In the genomic region with DNA sequence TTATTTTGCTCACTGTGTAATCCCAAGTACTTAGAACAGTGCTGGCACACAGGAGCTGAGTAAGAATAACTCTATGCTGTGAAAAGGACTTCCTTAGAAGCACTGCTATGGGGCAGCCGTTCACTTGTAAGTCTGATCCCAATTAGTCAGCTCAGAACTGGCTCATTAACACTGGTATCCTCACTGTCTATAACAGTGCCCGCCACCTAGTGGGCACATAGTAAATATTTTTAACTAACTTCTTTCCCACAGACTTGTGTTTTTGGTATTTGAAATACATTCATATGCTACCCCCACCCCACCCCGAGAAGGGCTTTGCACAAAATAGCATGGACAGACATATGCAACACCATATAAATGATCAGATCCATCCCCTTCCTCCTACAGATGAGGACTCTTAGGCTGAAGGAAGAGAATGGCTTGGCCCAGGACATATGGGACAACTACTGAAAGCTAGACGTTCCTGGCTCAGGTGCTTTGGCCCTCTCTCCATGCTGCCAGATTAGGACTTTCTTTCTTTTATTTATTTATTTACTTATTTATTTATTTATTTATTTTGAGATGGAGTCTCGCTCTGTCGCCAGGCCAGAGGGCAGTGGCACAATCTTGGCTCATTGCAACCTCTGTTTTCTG, we compare ENCODE assay signal across 8 cellular contexts. TPM values are rescaled to one million over a fixed set of nuclear protein-coding genes. Genes with fewer than 3 reads are reported as not detected.
A peak's percentile ranks its signal among the peaks of the same experiment; 100 is the strongest.
DNase-seq lines count a peak whose midpoint lies in the region; ATAC-seq, FAIRE-seq and TF ChIP-seq lines count a peak whose summit lies in the region.

No MANE protein-coding gene starts in this region.

- no peak overlapping the region for H3K4me3 Mint-ChIP-seq in natural killer cell

- H3K9me3 Mint-ChIP-seq in natural killer cell, result no peaks in the 10 kb centered on the region

- no peaks in the 10 kb centered on the region for H3K27me3 ChIP-seq in esophagus muscularis mucosa

- no peak for TF ChIP-seq EP300 in esophagus muscularis mucosa (IDR thresholded peaks at IDR 0.05)

- WGBS in esophagus muscularis mucosa, result 54% methylated on average over 6 of the region's 6 CpGs

- H3K4me1 Mint-ChIP-seq in natural killer cell, result no peaks in the 10 kb centered on the region

- H3K4me1 ChIP-seq in esophagus muscularis mucosa, result peaks cover 0 to 43% (median 40%) of the 10 kb centered on the region in 4 donors

- H3K27ac Mint-ChIP-seq in natural killer cell, result no peak overlapping the region

- TF ChIP-seq CTCF in AG09319 (IDR thresholded peaks at IDR 0.05; ENCODE audit: low read depth, low read length), result peak; percentile 54
- peak; percentile 46 to 68 (median 55) for TF ChIP-seq CTCF in esophagus muscularis mucosa (IDR thresholded peaks at IDR 0.05)
- peak; percentile 56 for TF ChIP-seq CTCF in natural killer cell (IDR thresholded peaks at IDR 0.05)

- intact Hi-C loops in esophagus muscularis mucosa (cut with DNase I) (loop anchor here (2.0 to 10.0 kb wide), 2 partner anchors 121 to 237 kb away; no protein-coding TSS in a partner anchor), natural killer cell (cut with micrococcal nuclease) (loop anchor here (1.0 kb wide), 1 partner anchor 236 kb away; no protein-coding TSS in a partner anchor)

- H3K27ac ChIP-seq in esophagus muscularis mucosa (replicated peaks in 1 of 4), result peak overlapping the region; percentile 32 to 43 (median 38)

- no peak for FAIRE-seq in urothelium cell line (lab: Jason Lieb, UNC)

- no peaks in the 10 kb centered on the region for H3K36me3 Mint-ChIP-seq in natural killer cell

- ATAC-seq in GM18520 (IDR thresholded peaks at IDR 0.05; ENCODE audit: unreplicated experiment), result peak; percentile 23
- ATAC-seq in HG03108 (IDR thresholded peaks at IDR 0.05; ENCODE audit: unreplicated experiment), result peak; percentile 33
- ATAC-seq in natural killer cell, result peak; percentile 57 to 75 (median 66)

- H3K36me3 ChIP-seq in esophagus muscularis mucosa, result peaks cover 10 to 100% (median 49%) of the 10 kb centered on the region in 4 donors

- TF ChIP-seq POLR2A in esophagus muscularis mucosa (IDR thresholded peaks at IDR 0.05; ENCODE audit: low read depth), result no peak

- H3K27me3 Mint-ChIP-seq in natural killer cell (ENCODE audit: low read depth in 2 of 2), result no peaks in the 10 kb centered on the region

- H3K9me3 ChIP-seq in esophagus muscularis mucosa, result no peaks in the 10 kb centered on the region

- no peak overlapping the region for H3K4me3 ChIP-seq in esophagus muscularis mucosa

- DNase-seq in AG09319 (ENCODE audit: extremely low read depth, low read depth), result peak; percentile 10
- DNase-seq in NCI-H345 treated with DMSO at 0.1 percent for 48 hours (lab: John Stamatoyannopoulos, UW; ENCODE audit: unreplicated experiment), result peak; percentile 42
- DNase-seq in activated CD4-positive, alpha-beta T cell treated with anti-CD3 and anti-CD28 coated beads, Interleukin-2, amount 50 U/mL, for 4 hours, result peak; percentile 7 to 11
- no peak for DNase-seq in esophagus muscularis mucosa (ENCODE audit: extremely low spot score)
- no peak for DNase-seq in natural killer cell
- peak; percentile 20 for DNase-seq in urothelium cell line (ENCODE audit: low spot score)

RNA-seq across cellular contexts. Expression of gene DST, which starts 47.1 kb away (rescaled TPM):
- 100 to 1,000 TPM; 410 to 588 (median 521) TPM for total RNA-seq in esophagus muscularis mucosa
- 10 to 100 TPM in 1 of 3 donors, 1 to 10 TPM in 2; 5.6 to 14.7 (median 8.9) TPM for total RNA-seq in natural killer cell

Comparison
In these comparisons a context has a peak if more than half of its experiments do, and no peak if none do; other contexts are left out.
1. DNase-seq: peak in AG09319 (single experiment), NCI-H345 treated with DMSO at 0.1 percent for 48 hours (single experiment), activated CD4-positive, alpha-beta T cell treated with anti-CD3 and anti-CD28 coated beads, Interleukin-2, amount 50 U/mL, for 4 hours (2 of 2) and urothelium cell line (single experiment); none in esophagus muscularis mucosa (single experiment) and natural killer cell (single experiment).
2. RNA of gene DST, which starts 47.1 kb away (total RNA-seq): 410 to 588 TPM in esophagus muscularis mucosa; 5.6 to 14.7 TPM in natural killer cell; every median in the first group is over 10 times any median in the second.
3. Peak in every context shown above with its lines, with median percentiles within 50 percentile points of each other: CTCF ChIP-seq and ATAC-seq.